Comparison of ENCODE assay signal across 24 cellular contexts in genomic region chr9:131986089-131986488, GRCh38.
"Had no signal": no experiment of that assay in that cellular context is flagged by ENCODE, and none has a peak within 500 bp of the region (broad histone marks: within the 10 kb centered on the region; RNA-seq: fewer than 3 reads in every experiment).

No MANE protein-coding gene starts in this region.

- H3K36me3 ChIP-seq: ascending aorta had no signal

- H3K4me1 ChIP-seq: body of pancreas had no signal

- H3K27me3 ChIP-seq: ascending aorta, body of pancreas had no signal

- H3K9me3 ChIP-seq: ascending aorta, body of pancreas had no signal

- ATAC-seq: activated CD8-positive, alpha-beta memory T cell treated with anti-CD3 and anti-CD28 coated beads, Interleukin-2, amount 10 ng/mL, durations not matched to agents 7 days and 5 days; activated naive CD8-positive, alpha-beta T cell treated with anti-CD3 and anti-CD28 coated beads, Interleukin-2, amount 50 U/mL, for 24 hours; body of pancreas; K562; T-cell had no signal

- H3K27ac ChIP-seq: ascending aorta, body of pancreas had no signal

- DNase-seq: activated B cell treated with CpG ODN at 0.5 μM for 24 hours; activated CD4-positive, alpha-beta T cell treated with anti-CD3 and anti-CD28 coated beads for 1 hour; activated CD4-positive, alpha-beta T cell treated with anti-CD3 and anti-CD28 coated beads, Interleukin-2, amount 10 ng/mL, durations not matched to agents 24 days and 14 days; activated CD4-positive, alpha-beta T cell treated with anti-CD3 and anti-CD28 coated beads, Interleukin-2, amount 50 U/mL, for 48 hours; activated CD8-positive, alpha-beta memory T cell treated with anti-CD3 and anti-CD28 coated beads, Interleukin-2, amount 10 ng/mL, durations not matched to agents 7 days and 5 days; activated effector memory CD4-positive, alpha-beta T cell treated with Interleukin-2 at 50 U/mL for 16 hours; activated naive CD4-positive, alpha-beta T cell; activated naive CD8-positive, alpha-beta T cell treated with anti-CD3 and anti-CD28 coated beads, Interleukin-2, amount 50 U/mL, for 24 hours; activated T-cell treated with anti-CD3 and anti-CD28 coated beads, Interleukin-2, amount 50 U/mL, for 24 hours; amniotic stem cell; body of pancreas; Karpas-422; MM.1S; NCI-H187; NCI-H2171; NCI-H2227 treated with DMSO at 0.1 percent for 48 hours; NCI-H446 treated with DMSO at 0.1 percent for 48 hours; NCI-H524 treated with DMSO at 0.1 percent for 48 hours; SIG-M5; T-cell; T-helper 2 cell; T1000 had no signal

- H3K4me3 ChIP-seq: ascending aorta, body of pancreas, K562 had no signal
